ENCODE assay signal across 1 cellular context in the genomic region with DNA sequence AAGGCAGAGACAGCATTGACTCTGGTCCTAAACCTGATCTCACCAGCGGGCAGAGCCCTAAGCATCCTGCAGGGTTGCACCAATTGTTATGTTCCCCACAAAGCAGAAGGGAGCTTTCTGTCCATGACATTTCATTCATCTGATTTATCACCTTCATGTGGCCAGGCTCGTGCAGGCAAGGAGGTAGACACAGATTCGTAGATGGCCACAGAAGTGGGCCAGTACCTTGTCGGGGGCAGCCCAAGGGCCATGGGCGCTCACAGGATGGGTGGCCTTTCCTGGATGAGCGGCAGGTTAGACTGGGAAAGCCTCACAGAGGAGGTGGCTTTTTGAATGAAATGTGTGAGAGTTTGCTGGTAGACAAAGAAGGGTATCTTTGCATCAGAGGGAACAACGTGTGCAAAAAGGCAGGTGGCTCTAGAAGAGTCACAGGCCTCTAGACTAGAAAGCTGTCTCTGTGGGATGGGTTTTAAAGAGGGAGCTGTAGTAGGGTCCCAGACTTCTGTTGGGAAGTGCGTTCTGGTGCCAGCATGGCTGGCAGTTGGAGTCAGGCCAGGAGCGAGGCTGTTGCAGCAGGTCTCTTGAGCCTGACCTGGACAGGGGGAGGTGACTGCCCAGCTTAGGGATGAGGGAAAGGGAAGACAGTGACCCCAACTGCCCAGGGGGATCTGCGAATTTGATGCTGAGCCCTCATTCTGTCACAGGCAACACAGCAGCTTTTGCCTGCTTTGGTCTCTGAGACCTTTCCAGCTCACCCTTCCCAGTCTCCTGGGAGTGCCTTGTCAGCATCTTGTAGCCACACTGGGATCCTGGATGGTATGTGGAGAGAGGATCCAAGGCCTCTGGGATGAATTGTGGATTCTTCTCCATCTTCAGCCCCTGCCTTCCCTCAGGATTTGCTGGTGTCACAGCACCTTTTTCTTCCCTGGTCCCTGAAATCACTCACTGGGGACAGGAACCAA.
TF ChIP-seq lines count a peak whose summit lies in the region.

No MANE protein-coding gene starts in this region.

TF ChIP-seq in GM23338, 12 proteins besides CTCF, POLR2A, EP300 and RAD21 (continued from another document):
- TF ChIP-seq, protein P1, sequence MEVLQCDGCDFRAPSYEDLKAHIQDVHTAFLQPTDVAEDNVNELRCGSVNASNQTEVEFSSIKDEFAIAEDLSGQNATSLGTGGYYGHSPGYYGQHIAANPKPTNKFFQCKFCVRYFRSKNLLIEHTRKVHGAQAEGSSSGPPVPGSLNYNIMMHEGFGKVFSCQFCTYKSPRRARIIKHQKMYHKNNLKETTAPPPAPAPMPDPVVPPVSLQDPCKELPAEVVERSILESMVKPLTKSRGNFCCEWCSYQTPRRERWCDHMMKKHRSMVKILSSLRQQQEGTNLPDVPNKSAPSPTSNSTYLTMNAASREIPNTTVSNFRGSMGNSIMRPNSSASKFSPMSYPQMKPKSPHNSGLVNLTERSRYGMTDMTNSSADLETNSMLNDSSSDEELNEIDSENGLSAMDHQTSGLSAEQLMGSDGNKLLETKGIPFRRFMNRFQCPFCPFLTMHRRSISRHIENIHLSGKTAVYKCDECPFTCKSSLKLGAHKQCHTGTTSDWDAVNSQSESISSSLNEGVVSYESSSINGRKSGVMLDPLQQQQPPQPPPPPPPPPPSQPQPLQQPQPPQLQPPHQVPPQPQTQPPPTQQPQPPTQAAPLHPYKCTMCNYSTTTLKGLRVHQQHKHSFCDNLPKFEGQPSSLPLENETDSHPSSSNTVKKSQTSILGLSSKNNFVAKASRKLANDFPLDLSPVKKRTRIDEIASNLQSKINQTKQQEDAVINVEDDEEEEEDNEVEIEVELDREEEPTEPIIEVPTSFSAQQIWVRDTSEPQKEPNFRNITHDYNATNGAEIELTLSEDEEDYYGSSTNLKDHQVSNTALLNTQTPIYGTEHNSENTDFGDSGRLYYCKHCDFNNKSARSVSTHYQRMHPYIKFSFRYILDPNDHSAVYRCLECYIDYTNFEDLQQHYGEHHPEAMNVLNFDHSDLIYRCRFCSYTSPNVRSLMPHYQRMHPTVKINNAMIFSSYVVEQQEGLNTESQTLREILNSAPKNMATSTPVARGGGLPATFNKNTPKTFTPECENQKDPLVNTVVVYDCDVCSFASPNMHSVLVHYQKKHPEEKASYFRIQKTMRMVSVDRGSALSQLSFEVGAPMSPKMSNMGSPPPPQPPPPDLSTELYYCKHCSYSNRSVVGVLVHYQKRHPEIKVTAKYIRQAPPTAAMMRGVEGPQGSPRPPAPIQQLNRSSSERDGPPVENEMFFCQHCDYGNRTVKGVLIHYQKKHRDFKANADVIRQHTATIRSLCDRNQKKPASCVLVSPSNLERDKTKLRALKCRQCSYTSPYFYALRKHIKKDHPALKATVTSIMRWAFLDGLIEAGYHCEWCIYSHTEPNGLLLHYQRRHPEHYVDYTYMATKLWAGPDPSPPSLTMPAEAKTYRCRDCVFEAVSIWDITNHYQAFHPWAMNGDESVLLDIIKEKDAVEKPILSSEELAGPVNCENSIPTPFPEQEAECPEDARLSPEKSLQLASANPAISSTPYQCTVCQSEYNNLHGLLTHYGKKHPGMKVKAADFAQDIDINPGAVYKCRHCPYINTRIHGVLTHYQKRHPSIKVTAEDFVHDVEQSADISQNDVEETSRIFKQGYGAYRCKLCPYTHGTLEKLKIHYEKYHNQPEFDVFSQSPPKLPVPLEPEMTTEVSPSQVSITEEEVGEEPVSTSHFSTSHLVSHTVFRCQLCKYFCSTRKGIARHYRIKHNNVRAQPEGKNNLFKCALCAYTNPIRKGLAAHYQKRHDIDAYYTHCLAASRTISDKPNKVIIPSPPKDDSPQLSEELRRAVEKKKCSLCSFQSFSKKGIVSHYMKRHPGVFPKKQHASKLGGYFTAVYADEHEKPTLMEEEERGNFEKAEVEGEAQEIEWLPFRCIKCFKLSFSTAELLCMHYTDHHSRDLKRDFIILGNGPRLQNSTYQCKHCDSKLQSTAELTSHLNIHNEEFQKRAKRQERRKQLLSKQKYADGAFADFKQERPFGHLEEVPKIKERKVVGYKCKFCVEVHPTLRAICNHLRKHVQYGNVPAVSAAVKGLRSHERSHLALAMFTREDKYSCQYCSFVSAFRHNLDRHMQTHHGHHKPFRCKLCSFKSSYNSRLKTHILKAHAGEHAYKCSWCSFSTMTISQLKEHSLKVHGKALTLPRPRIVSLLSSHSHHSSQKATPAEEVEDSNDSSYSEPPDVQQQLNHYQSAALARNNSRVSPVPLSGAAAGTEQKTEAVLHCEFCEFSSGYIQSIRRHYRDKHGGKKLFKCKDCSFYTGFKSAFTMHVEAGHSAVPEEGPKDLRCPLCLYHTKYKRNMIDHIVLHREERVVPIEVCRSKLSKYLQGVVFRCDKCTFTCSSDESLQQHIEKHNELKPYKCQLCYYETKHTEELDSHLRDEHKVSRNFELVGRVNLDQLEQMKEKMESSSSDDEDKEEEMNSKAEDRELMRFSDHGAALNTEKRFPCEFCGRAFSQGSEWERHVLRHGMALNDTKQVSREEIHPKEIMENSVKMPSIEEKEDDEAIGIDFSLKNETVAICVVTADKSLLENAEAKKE (CRISPR knock-in tag; IDR thresholded peaks at IDR 0.05) = no peak
- TF ChIP-seq POLR2AphosphoS5 (IDR thresholded peaks at IDR 0.05; ENCODE audit: low read depth) (no peak), NANOG (IDR thresholded peaks at IDR 0.05; ENCODE audit: borderline replicate concordance) (no peak)
